In genomic region chrX:52337410-52337809, GRCh38 we compare ENCODE assay signal across 10 cellular contexts. TPM values are rescaled to one million over a fixed set of nuclear protein-coding genes. Genes with fewer than 3 reads are reported as not detected.
"Had no signal": no experiment of that assay in that cellular context is flagged by ENCODE, and none has a peak within 500 bp of the region (broad histone marks: within the 10 kb centered on the region; RNA-seq: fewer than 3 reads in every experiment).

No MANE protein-coding gene starts in this region.

- H3K9me3 Mint-ChIP-seq: HFFc6 had no signal

- H3K36me3 ChIP-seq: HAP-1 had no signal

- H3K9ac ChIP-seq: GM23248 had no signal

- H3K27ac Mint-ChIP-seq: HFFc6, IgD-negative memory B cell had no signal

- ATAC-seq: HCT116 had no signal

- H2AFZ ChIP-seq: GM23248 had no signal

- H3K4me1 Mint-ChIP-seq: IgD-negative memory B cell had no signal

- H3K9me3 ChIP-seq: HAP-1 had no signal

- H3K4me3 Mint-ChIP-seq: HFFc6, IgD-negative memory B cell had no signal

- H3K27ac ChIP-seq: GM23248, HL-60 had no signal

- H3K36me3 Mint-ChIP-seq: IgD-negative memory B cell had no signal

- H3K4me3 ChIP-seq: GM23248, HAP-1 had no signal

- H3K4me1 ChIP-seq: HAP-1 had no signal

- DNase-seq: GM23248, GOT3, H7, HFFc6, KG1 had no signal

RNA-seq across cellular contexts. Expression of gene XAGE2, which starts 31.4 kb away (rescaled TPM):
- total RNA-seq: GM23248, H4, H7, HFFc6 had no signal
- polyA plus RNA-seq: GM23248, IgD-negative memory B cell had no signal
